Comparison of ENCODE assay signal across 1 cellular context in genomic region chr3:42654331-42655201, GRCh38.
TF ChIP-seq lines count a peak whose summit lies in the region.

No MANE protein-coding gene starts in this region.

TF ChIP-seq in H1, 55 proteins besides CTCF, POLR2A, EP300 and RAD21:
- TF ChIP-seq SP4 (IDR thresholded peaks at IDR 0.05; ENCODE audit: low read length) (no peak), KDM4A (IDR thresholded peaks at IDR 0.05; ENCODE audit: low read depth, low read length, severe bottlenecking) (peak; percentile 48), JUN (IDR thresholded peaks at IDR 0.05; ENCODE audit: low read depth, low read length) (no peak), CHD1 (IDR thresholded peaks at IDR 0.05; ENCODE audit: low read depth, low read length) (no peak), SP1 (IDR thresholded peaks at IDR 0.05; ENCODE audit: low read depth, low read length) (no peak), YY1 (IDR thresholded peaks at IDR 0.05; ENCODE audit: low read depth, low read length) (no peak), SIX5 (IDR thresholded peaks at IDR 0.05; ENCODE audit: low read depth, low read length) (no peak), RFX5 (IDR thresholded peaks at IDR 0.05; ENCODE audit: borderline replicate concordance, low read depth, low read length) (no peak), BACH1 (IDR thresholded peaks at IDR 0.05; ENCODE audit: low read length) (peak; percentile 25; the same call in 1 of the 2 replicates), SP2 (IDR thresholded peaks at IDR 0.05; ENCODE audit: low read length) (no peak), PHF8 (conservative IDR thresholded peaks at IDR 0.05; ENCODE audit: low read depth, low read length) (peak; percentile 76), CTBP2 (IDR thresholded peaks at IDR 0.05; ENCODE audit: borderline replicate concordance, insufficient read depth, insufficient read length, low read length) (peak; percentile 76), NANOG (IDR thresholded peaks at IDR 0.05; ENCODE audit: insufficient read depth, low read depth, low read length, poor library complexity, severe bottlenecking) (no peak), BRCA1 (IDR thresholded peaks at IDR 0.05; ENCODE audit: low read depth, low read length) (no peak), ATF2 (IDR thresholded peaks at IDR 0.05; ENCODE audit: low read length) (no peak), POU5F1 (IDR thresholded peaks at IDR 0.05; ENCODE audit: low read depth, low read length) (no peak), RNF2 (IDR thresholded peaks at IDR 0.05; ENCODE audit: borderline replicate concordance, low read depth, low read length, missing control alignments, poor library complexity, severe bottlenecking) (no peak), RBBP5 (IDR thresholded peaks at IDR 0.05; ENCODE audit: borderline replicate concordance, low read depth, low read length) (no peak; the same call in 1 of the 2 replicates), TAF1 (IDR thresholded peaks at IDR 0.05; ENCODE audit: low read depth, low read length) (peak; percentile 17; the same call in 1 of the 2 replicates), CHD7 (IDR thresholded peaks at IDR 0.05; ENCODE audit: insufficient replicate concordance, low read length) (no peak), EGR1 (IDR thresholded peaks at IDR 0.05; ENCODE audit: borderline replicate concordance, low read depth, low read length) (no peak), USF2 (IDR thresholded peaks at IDR 0.05; ENCODE audit: low read length) (peak; percentile 61), CHD2 (IDR thresholded peaks at IDR 0.05; ENCODE audit: low read length) (no peak), CBX8 (IDR thresholded peaks at IDR 0.05; ENCODE audit: borderline replicate concordance, low read depth, low read length) (no peak), EZH2 (IDR thresholded peaks at IDR 0.05; ENCODE audit: low read depth, low read length, severe bottlenecking) (no peak), ATF3 (IDR thresholded peaks at IDR 0.05; ENCODE audit: insufficient read depth, low read depth, low read length) (no peak), CREB1 (IDR thresholded peaks at IDR 0.05) (peak; percentile 26; the same call in 1 of the 2 replicates), SIRT6 (IDR thresholded peaks at IDR 0.05; ENCODE audit: low read length) (no peak), HDAC6 (IDR thresholded peaks at IDR 0.05; ENCODE audit: low read depth, low read length) (no peak), TAF7 (optimal IDR thresholded peaks at IDR 0.05; ENCODE audit: borderline replicate concordance, low read depth, low read length) (no peak), KDM5A (IDR thresholded peaks at IDR 0.05; ENCODE audit: low read length) (no peak), MAX (IDR thresholded peaks at IDR 0.05) (peak; percentile 97), BCL11A (IDR thresholded peaks at IDR 0.05; ENCODE audit: low read depth in 2 of 2, low read length in 2 of 2) (no peak), KDM1A (IDR thresholded peaks at IDR 0.05; ENCODE audit: borderline replicate concordance, low read length) (peak; percentile 96), RXRA (IDR thresholded peaks at IDR 0.05; ENCODE audit: insufficient read depth, low read depth, low read length) (no peak), MAFK (IDR thresholded peaks at IDR 0.05; ENCODE audit: low read depth, low read length) (no peak), GTF2F1 (IDR thresholded peaks at IDR 0.05; ENCODE audit: borderline replicate concordance, low read depth, low read length) (no peak), TEAD4 (IDR thresholded peaks at IDR 0.05; ENCODE audit: low read depth, low read length) (peak; percentile 98), ASH2L (IDR thresholded peaks at IDR 0.05; ENCODE audit: low read length) (peak; percentile 46), SAP30 (IDR thresholded peaks at IDR 0.05; ENCODE audit: insufficient read depth, insufficient replicate concordance, low read length) (no peak), CEBPB (IDR thresholded peaks at IDR 0.05; ENCODE audit: low read depth, low read length) (no peak), GABPA (IDR thresholded peaks at IDR 0.05; ENCODE audit: borderline replicate concordance, insufficient read depth, low read length) (no peak), SRF (IDR thresholded peaks at IDR 0.05; ENCODE audit: low read depth, low read length) (no peak), HDAC2 (IDR thresholded peaks at IDR 0.05; ENCODE audit: borderline replicate concordance in 1 of 2, low read depth in 2 of 2, low read length in 2 of 2) (peak; percentile 77 to 89; a peak in 2 of 4 replicates), ZNF274 (IDR thresholded peaks at IDR 0.05; ENCODE audit: borderline replicate concordance, extremely low read depth, low read length) (no peak), NRF1 (IDR thresholded peaks at IDR 0.05; ENCODE audit: low read depth, low read length) (no peak), JUND (IDR thresholded peaks at IDR 0.05; ENCODE audit: low read length) (no peak), SIN3A (conservative IDR thresholded peaks at IDR 0.05 in 1 of 2, IDR thresholded peaks at IDR 0.05 in 1 of 2; ENCODE audit: low read depth in 1 of 2, low read length in 2 of 2) (0 out of 4 replicates have a peak, but pooled peaks of 1 of the 2 experiments have one; percentile 57), TBP (IDR thresholded peaks at IDR 0.05; ENCODE audit: low read depth, low read length) (no peak), TCF12 (IDR thresholded peaks at IDR 0.05; ENCODE audit: low read depth, low read length) (0 out of 2 replicates have a peak, but pooled peaks have one; percentile 52), CBX5 (IDR thresholded peaks at IDR 0.05; ENCODE audit: low read depth, low read length) (no peak), FOSL1 (IDR thresholded peaks at IDR 0.05; ENCODE audit: insufficient read depth, low read depth, low read length) (no peak), POLR2AphosphoS5 (IDR thresholded peaks at IDR 0.05; ENCODE audit: low read depth, low read length) (no peak), SUZ12 (IDR thresholded peaks at IDR 0.05; ENCODE audit: low read length) (no peak), E2F6 (IDR thresholded peaks at IDR 0.05) (peak; percentile 99)
